Comparison of ENCODE assay signal across 8 cellular contexts in the genomic region with DNA sequence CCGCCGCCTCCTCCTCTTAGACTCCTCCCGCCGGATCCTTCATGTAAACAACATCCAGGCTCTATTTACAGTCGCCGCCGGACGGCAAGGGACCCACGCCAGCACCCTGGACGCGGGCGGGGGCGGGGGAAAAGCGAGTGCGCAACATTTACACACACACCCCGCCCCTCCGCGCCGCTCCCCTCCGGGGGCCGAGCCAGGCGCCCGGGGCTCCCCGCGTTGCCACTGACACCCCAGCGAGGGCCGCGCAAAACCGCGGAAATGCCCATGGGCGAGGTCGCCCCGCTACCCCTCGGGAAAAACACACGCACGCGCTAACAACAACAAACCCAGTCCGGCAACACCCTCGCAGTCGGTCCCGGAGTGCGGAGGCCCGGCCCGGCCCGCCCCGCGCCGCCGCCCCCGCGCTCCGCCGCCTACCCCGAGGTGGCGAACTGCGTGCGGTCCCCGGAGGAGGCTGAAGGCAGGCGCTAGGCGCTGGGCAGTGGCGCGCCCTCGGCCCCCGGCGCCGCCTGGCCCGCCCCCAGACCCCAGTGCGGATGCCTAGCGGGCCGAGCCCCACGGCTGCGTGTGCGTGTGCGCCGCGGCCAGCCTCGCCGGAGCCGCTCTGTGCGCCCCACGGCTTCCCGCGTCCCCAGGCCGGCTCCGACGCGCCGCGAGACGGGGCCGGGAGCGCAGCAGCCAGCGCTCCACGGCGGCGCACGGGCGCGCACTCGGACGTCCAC.
DNase-seq lines count a peak whose midpoint lies in the region; ATAC-seq, FAIRE-seq and TF ChIP-seq lines count a peak whose summit lies in the region.

No MANE protein-coding gene starts in this region.

- no CpG with 5 or more reads among the region's 101 CpGs for WGBS in A549 (ENCODE audit: missing lambda C conversion rate)

- H3K9me3 Mint-ChIP-seq in natural killer cell treated with Interleukin-12 subunit alpha and Interleukin-12 subunit beta and Interleukin-15 and Interleukin-18, amount 100 ng/mL, for 72 hours = no peaks in the 10 kb centered on the region

- POLR2A ChIA-PET in A549 (lab: Yijun Ruan, JAX) = no interaction called here

- H3K27me3 Mint-ChIP-seq in natural killer cell treated with Interleukin-12 subunit alpha and Interleukin-12 subunit beta and Interleukin-15 and Interleukin-18, amount 100 ng/mL, for 72 hours = no peaks in the 10 kb centered on the region

- no peak for FAIRE-seq in A549 (lab: Jason Lieb, UNC)

- H3K36me3 Mint-ChIP-seq in natural killer cell treated with Interleukin-12 subunit alpha and Interleukin-12 subunit beta and Interleukin-15 and Interleukin-18, amount 100 ng/mL, for 72 hours = no peaks in the 10 kb centered on the region

- TF ChIP-seq CTCF in A549 (IDR thresholded peaks at IDR 0.05) (no peak), fibroblast of the aortic adventitia (IDR thresholded peaks at IDR 0.05; ENCODE audit: insufficient read depth, low read length) (no peak)

- peak overlapping the region; percentile 90 to 93 for H3K27ac Mint-ChIP-seq in natural killer cell treated with Interleukin-12 subunit alpha and Interleukin-12 subunit beta and Interleukin-15 and Interleukin-18, amount 100 ng/mL, for 72 hours

- DNase-seq in A549 (ENCODE audit: low read depth in 1 of 2, low spot score in 1 of 2) (peak; percentile 43 to 66), RPMI8226 (peak; percentile 86), fibroblast of the aortic adventitia (ENCODE audit: low read depth) (peak; percentile 75)
- peak; percentile 74 for DNase-seq in activated effector memory CD4-positive, alpha-beta T cell treated with Interleukin-2 at 50 U/mL for 16 hours
- peak; percentile 85 for DNase-seq in natural killer cell treated with Interleukin-12 subunit alpha and Interleukin-12 subunit beta and Interleukin-15 and Interleukin-18, amount 100 ng/mL, for 72 hours (ENCODE audit: low spot score)
- DNase-seq in stimulated activated naive CD4-positive, alpha-beta T cell treated with Interleukin-2 at 50 U/mL for 16 hours (lab: John Stamatoyannopoulos, UW) = peak; percentile 78

- H3K4me3 Mint-ChIP-seq in natural killer cell treated with Interleukin-12 subunit alpha and Interleukin-12 subunit beta and Interleukin-15 and Interleukin-18, amount 100 ng/mL, for 72 hours = peak overlapping the region; percentile 92

- CTCF ChIA-PET in A549 (lab: Yijun Ruan, JAX) = interaction anchor here (1.5 kb wide), 1 partner anchor 9 kb away, joined by 8 read pairs; no protein-coding TSS in a partner anchor

- peaks cover 13% of the 10 kb centered on the region; the same call in 2 of the 3 replicates for H3K4me1 ChIP-seq in A549

- no peaks in the 10 kb centered on the region for H3K9me3 ChIP-seq in A549

- peak overlapping the region; percentile 95 for H3K4me2 ChIP-seq in A549

- H3K4me3 ChIP-seq in A549 (peak overlapping the region; percentile 81), fibroblast of the aortic adventitia (ENCODE audit: low read depth, low read length) (peak overlapping the region; percentile 81)

- no peak for TF ChIP-seq RAD21 in A549 (conservative IDR thresholded peaks at IDR 0.05 in 1 of 2, IDR thresholded peaks at IDR 0.05 in 1 of 2)

- peak overlapping the region; percentile 73 to 99 for H3K27ac ChIP-seq in A549

- ATAC-seq in A549 (peak; percentile 72 to 81), GM18502 (IDR thresholded peaks at IDR 0.05; ENCODE audit: poor library complexity, unreplicated experiment) (peak; percentile 60), HG03469 (IDR thresholded peaks at IDR 0.05; ENCODE audit: unreplicated experiment) (peak; percentile 41)
- peak; percentile 84 to 88 for ATAC-seq in natural killer cell treated with Interleukin-12 subunit alpha and Interleukin-12 subunit beta and Interleukin-15 and Interleukin-18, amount 100 ng/mL, for 72 hours

- H3K4me1 Mint-ChIP-seq in natural killer cell treated with Interleukin-12 subunit alpha and Interleukin-12 subunit beta and Interleukin-15 and Interleukin-18, amount 100 ng/mL, for 72 hours (ENCODE audit: low read depth in 2 of 2) = peaks cover 31 to 42% of the 10 kb centered on the region in 2 donors

- no peak for TF ChIP-seq EP300 in A549 (IDR thresholded peaks at IDR 0.05)

- no peak for TF ChIP-seq POLR2A in A549 (IDR thresholded peaks at IDR 0.05; ENCODE audit: low read length)

TF ChIP-seq in A549, 52 proteins besides CTCF, POLR2A, EP300 and RAD21:
- TF ChIP-seq CHD2 (IDR thresholded peaks at IDR 0.05; ENCODE audit: low read length, partially characterized antibody) = no peak
- no peak for TF ChIP-seq MAFK (IDR thresholded peaks at IDR 0.05; ENCODE audit: partially characterized antibody)
- no peak for TF ChIP-seq FOXS1 (CRISPR knock-in tag; IDR thresholded peaks at IDR 0.05)
- peak; percentile 41; the same call in 1 of the 2 replicates for TF ChIP-seq PHF8 (IDR thresholded peaks at IDR 0.05; ENCODE audit: borderline replicate concordance, low read depth)
- TF ChIP-seq RNF2 (IDR thresholded peaks at IDR 0.05; ENCODE audit: borderline replicate concordance, low read depth) = peak; percentile 59; the same call in 1 of the 2 replicates
- no peak; a peak in 1 of 5 replicates for TF ChIP-seq JUN (IDR thresholded peaks at IDR 0.05)
- no peak for TF ChIP-seq HOXB5 (CRISPR knock-in tag; IDR thresholded peaks at IDR 0.05)
- TF ChIP-seq CBX2 (IDR thresholded peaks at IDR 0.05; ENCODE audit: borderline replicate concordance, low read depth) = no peak
- TF ChIP-seq, protein P1, sequence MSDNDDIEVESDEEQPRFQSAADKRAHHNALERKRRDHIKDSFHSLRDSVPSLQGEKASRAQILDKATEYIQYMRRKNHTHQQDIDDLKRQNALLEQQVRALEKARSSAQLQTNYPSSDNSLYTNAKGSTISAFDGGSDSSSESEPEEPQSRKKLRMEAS (IDR thresholded peaks at IDR 0.05) = no peak; the same call in 1 of the 2 replicates
- TF ChIP-seq, protein P2, sequence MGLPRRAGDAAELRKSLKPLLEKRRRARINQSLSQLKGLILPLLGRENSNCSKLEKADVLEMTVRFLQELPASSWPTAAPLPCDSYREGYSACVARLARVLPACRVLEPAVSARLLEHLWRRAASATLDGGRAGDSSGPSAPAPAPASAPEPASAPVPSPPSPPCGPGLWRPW (IDR thresholded peaks at IDR 0.05) = no peak
- no peak for TF ChIP-seq ZSCAN20 (CRISPR knock-in tag; IDR thresholded peaks at IDR 0.05)
- TF ChIP-seq EHMT2 (IDR thresholded peaks at IDR 0.05; ENCODE audit: low read depth) = no peak
- TF ChIP-seq, protein P3, sequence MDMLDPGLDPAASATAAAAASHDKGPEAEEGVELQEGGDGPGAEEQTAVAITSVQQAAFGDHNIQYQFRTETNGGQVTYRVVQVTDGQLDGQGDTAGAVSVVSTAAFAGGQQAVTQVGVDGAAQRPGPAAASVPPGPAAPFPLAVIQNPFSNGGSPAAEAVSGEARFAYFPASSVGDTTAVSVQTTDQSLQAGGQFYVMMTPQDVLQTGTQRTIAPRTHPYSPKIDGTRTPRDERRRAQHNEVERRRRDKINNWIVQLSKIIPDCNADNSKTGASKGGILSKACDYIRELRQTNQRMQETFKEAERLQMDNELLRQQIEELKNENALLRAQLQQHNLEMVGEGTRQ (IDR thresholded peaks at IDR 0.05) = no peak

Comparison
In these comparisons a context has a peak if more than half of its experiments do, and no peak if none do; other contexts are left out.
1. Peak in every context shown above with its lines: DNase-seq, ATAC-seq, H3K4me3 ChIP-seq and H3K27ac ChIP-seq.